ENCODE assay signal across 9 cellular contexts in the genomic region with DNA sequence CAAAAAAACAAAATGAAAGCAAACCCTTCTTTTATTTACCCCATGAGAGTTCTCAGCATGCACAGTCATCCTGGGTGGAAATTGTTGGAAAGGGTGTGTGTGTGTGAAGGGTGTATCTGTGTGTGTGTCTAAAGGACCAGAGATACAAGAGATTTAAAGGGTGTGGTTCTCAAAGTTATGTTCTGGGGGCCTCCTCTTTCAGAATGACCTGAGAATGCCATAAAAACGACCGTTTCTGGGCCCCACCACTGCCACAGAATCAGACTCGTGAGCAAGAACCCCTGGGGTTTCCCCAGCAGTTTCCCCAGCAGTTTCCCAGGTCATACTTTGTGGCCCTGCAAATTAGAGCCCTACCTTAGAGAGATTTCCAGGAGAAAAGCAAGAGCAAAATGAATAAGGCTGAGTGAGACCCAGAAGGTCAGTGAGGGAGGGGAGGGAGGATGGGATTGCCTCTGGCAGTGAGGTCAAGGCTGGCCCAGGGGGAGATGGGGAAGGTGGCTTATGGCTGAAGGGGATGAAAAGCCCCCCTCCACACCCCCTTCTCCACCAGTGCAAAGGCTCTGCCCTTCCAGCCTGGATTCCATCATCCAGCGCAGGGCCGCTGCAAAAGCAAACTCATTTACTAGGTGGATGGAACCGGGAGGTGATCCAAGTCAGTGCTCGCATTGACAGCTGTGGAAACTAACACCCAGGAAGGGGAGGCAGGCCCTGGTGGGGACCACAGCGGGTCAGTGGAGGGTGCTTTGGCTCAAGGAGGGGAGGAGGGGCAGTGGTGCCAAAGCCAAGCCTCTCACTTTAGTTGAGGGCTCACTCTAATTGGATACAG. TPM values are rescaled to one million over a fixed set of nuclear protein-coding genes. Genes with fewer than 3 reads are reported as not detected.
DNase-seq lines count a peak whose midpoint lies in the region; ATAC-seq and TF ChIP-seq lines count a peak whose summit lies in the region.
"Had no signal": no experiment of that assay in that cellular context is flagged by ENCODE, and none has a peak within 500 bp of the region (broad histone marks: within the 10 kb centered on the region; RNA-seq: fewer than 3 reads in every experiment).

No MANE protein-coding gene starts in this region.

- peak; percentile 15 for ATAC-seq in left ventricle myocardium superior
- peak; percentile 50 for ATAC-seq in HG03520 (IDR thresholded peaks at IDR 0.05; ENCODE audit: unreplicated experiment)

- intact Hi-C loops in left ventricle myocardium superior (cut with micrococcal nuclease) = no loop called here
- intact Hi-C loops in left ventricle myocardium inferior (cut with micrococcal nuclease) = no loop called here
- intact Hi-C loops in breast epithelium (cut with DNase I; ENCODE audit: low total_unique reads) = no loop called here

- H3K36me3 ChIP-seq in left ventricle myocardium inferior (peaks cover 20% of the 10 kb centered on the region), urinary bladder (ENCODE audit: insufficient read depth) (peaks cover 1% of the 10 kb centered on the region), breast epithelium (no peaks in the 10 kb centered on the region)

- H3K27me3 ChIP-seq in left ventricle myocardium inferior (ENCODE audit: low read depth) (no peaks in the 10 kb centered on the region), breast epithelium (no peaks in the 10 kb centered on the region)

- no peak overlapping the region for H3K4me3 ChIP-seq in left ventricle myocardium inferior
- no peak overlapping the region for H3K4me3 ChIP-seq in epithelial cell of esophagus (ENCODE audit: low read length)
- no peak overlapping the region for H3K4me3 ChIP-seq in urinary bladder (ENCODE audit: low read depth, low read length)
- H3K4me3 ChIP-seq in breast epithelium = no peak overlapping the region

- no peak for TF ChIP-seq POLR2A in breast epithelium (IDR thresholded peaks at IDR 0.05)

- H3K9me3 ChIP-seq in left ventricle myocardium inferior (replicated peaks) (no peaks in the 10 kb centered on the region), breast epithelium (no peaks in the 10 kb centered on the region)

- 46% methylated on average over 8 of the region's 8 CpGs for WGBS in urinary bladder

- no peak for TF ChIP-seq CTCF in left ventricle myocardium inferior (IDR thresholded peaks at IDR 0.05; ENCODE audit: borderline replicate concordance)
- TF ChIP-seq CTCF in epithelial cell of esophagus (IDR thresholded peaks at IDR 0.05; ENCODE audit: insufficient read depth, low read depth, low read length, missing control alignments) = no peak
- TF ChIP-seq CTCF in breast epithelium (IDR thresholded peaks at IDR 0.05) = no peak

- peaks cover 6% of the 10 kb centered on the region for H3K4me1 ChIP-seq in left ventricle myocardium inferior
- H3K4me1 ChIP-seq in urinary bladder (ENCODE audit: insufficient read depth) = no peaks in the 10 kb centered on the region
- H3K4me1 ChIP-seq in breast epithelium = no peaks in the 10 kb centered on the region

- no peak overlapping the region for H3K27ac ChIP-seq in left ventricle myocardium inferior (replicated peaks)
- peak overlapping the region; percentile 40 for H3K27ac ChIP-seq in urinary bladder (ENCODE audit: low read depth)
- H3K27ac ChIP-seq in breast epithelium = no peak overlapping the region

- DNase-seq in left ventricle myocardium superior = no peak
- no peak for DNase-seq in left ventricle myocardium inferior
- DNase-seq in epithelial cell of esophagus (ENCODE audit: low read depth) = peak; percentile 65
- DNase-seq in iPS-NIHi11 (ENCODE audit: low spot score) = no peak
- DNase-seq in cerebellar cortex (ENCODE audit: low spot score) = no peak
- DNase-seq in breast epithelium (ENCODE audit: low spot score in 2 of 2) = no peak
- DNase-seq: NCI-H446 had no signal

RNA-seq across cellular contexts. Expression of gene PYROXD2, which starts 10.2 kb away (rescaled TPM):
- 11.6 TPM for total RNA-seq in left ventricle myocardium superior
- total RNA-seq in left ventricle myocardium inferior = 10.4 TPM
- total RNA-seq in urinary bladder = 15.0 TPM
- 8.9 TPM for polyA plus RNA-seq in urinary bladder
- total RNA-seq in breast epithelium = 10 to 100 TPM; 13.2 to 20.0 (median 17.4) TPM

RNA-seq across cellular contexts. Expression of gene HPS1, which starts 42.0 kb away (rescaled TPM):
- total RNA-seq in left ventricle myocardium superior (28.9 TPM), left ventricle myocardium inferior (31.9 TPM), urinary bladder (14.6 TPM), breast epithelium (10 to 100 TPM; 48.2 to 62.3 (median 61.8) TPM)
- polyA plus RNA-seq in urinary bladder = 54.6 TPM
